8 cellular contexts compared by ENCODE assay signal in the genomic region with DNA sequence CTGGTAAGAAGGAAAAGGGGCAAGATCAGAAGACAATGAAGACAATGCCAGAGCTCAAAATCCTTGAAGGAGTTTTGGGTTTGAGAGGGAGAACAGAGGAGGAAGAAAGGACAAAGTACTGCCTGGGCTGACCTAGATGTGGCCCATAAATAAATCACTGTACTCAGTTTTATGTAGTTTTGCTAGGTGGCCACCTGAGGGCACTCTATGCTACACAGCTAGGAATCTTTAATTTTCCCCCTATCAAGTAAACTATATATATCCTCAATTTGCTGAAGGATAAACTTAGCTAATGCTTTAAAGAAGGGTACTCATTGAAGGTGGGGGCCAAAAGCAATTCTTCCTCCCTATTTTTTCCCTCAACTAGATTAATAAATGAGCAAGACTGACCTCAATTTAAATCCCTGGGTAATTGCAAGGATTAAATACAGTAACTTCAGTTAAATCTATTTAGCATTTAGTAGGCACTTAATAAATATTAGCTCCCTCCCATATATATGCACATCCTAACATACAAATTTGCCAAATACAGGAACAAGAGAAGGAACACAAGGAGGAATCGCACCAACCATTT.
A peak's percentile ranks its signal among the peaks of the same experiment; 100 is the strongest.
DNase-seq lines count a peak whose midpoint lies in the region; ATAC-seq and TF ChIP-seq lines count a peak whose summit lies in the region.

No MANE protein-coding gene starts in this region.

- TF ChIP-seq CTCF in esophagus squamous epithelium (IDR thresholded peaks at IDR 0.05), result peak; percentile 25 to 55 (median 30)
- TF ChIP-seq CTCF in nephron (IDR thresholded peaks at IDR 0.05; ENCODE audit: unreplicated experiment in 3 of 3), result peak; percentile 61 to 67 (median 62)

- no peak overlapping the region for H3K27ac ChIP-seq in esophagus squamous epithelium

- peaks cover 0 to 20% (median 6%) of the 10 kb centered on the region in 3 donors for H3K4me1 ChIP-seq in esophagus squamous epithelium

- no peak for TF ChIP-seq POLR2A in esophagus squamous epithelium (IDR thresholded peaks at IDR 0.05)

- H3K27me3 ChIP-seq in esophagus squamous epithelium, result no peaks in the 10 kb centered on the region

- H3K9me3 Mint-ChIP-seq in activated naive CD8-positive, alpha-beta T cell treated with anti-CD3 and anti-CD28 coated beads, Interleukin-2, amount 50 U/mL, for 24 hours, result no peaks in the 10 kb centered on the region
- no peaks in the 10 kb centered on the region for H3K9me3 Mint-ChIP-seq in activated naive CD8-positive, alpha-beta T cell treated with anti-CD3 and anti-CD28 coated beads for 36 hours
- H3K9me3 Mint-ChIP-seq in nephron, result no peaks in the 10 kb centered on the region

- no peaks in the 10 kb centered on the region for H3K36me3 ChIP-seq in esophagus squamous epithelium

- H3K27me3 Mint-ChIP-seq in activated naive CD8-positive, alpha-beta T cell treated with anti-CD3 and anti-CD28 coated beads, Interleukin-2, amount 50 U/mL, for 24 hours, result no peaks in the 10 kb centered on the region
- H3K27me3 Mint-ChIP-seq in activated naive CD8-positive, alpha-beta T cell treated with anti-CD3 and anti-CD28 coated beads for 36 hours, result peaks cover 6% of the 10 kb centered on the region
- no peaks in the 10 kb centered on the region for H3K27me3 Mint-ChIP-seq in nephron (ENCODE audit: low read depth)

- no peak overlapping the region for H3K4me3 Mint-ChIP-seq in activated naive CD8-positive, alpha-beta T cell treated with anti-CD3 and anti-CD28 coated beads, Interleukin-2, amount 50 U/mL, for 24 hours
- no peak overlapping the region for H3K4me3 Mint-ChIP-seq in activated naive CD8-positive, alpha-beta T cell treated with anti-CD3 and anti-CD28 coated beads for 36 hours
- peak overlapping the region in 1 of 3 experiments; percentile 44 for H3K4me3 Mint-ChIP-seq in nephron

- no peak overlapping the region for H3K27ac Mint-ChIP-seq in activated naive CD8-positive, alpha-beta T cell treated with anti-CD3 and anti-CD28 coated beads, Interleukin-2, amount 50 U/mL, for 24 hours
- H3K27ac Mint-ChIP-seq in activated naive CD8-positive, alpha-beta T cell treated with anti-CD3 and anti-CD28 coated beads for 36 hours, result no peak overlapping the region
- H3K27ac Mint-ChIP-seq in nephron, result peak overlapping the region; percentile 51 to 60 (median 59)

- peaks cover 12% of the 10 kb centered on the region for H3K4me1 Mint-ChIP-seq in activated naive CD8-positive, alpha-beta T cell treated with anti-CD3 and anti-CD28 coated beads, Interleukin-2, amount 50 U/mL, for 24 hours
- H3K4me1 Mint-ChIP-seq in activated naive CD8-positive, alpha-beta T cell treated with anti-CD3 and anti-CD28 coated beads for 36 hours, result peaks cover 4% of the 10 kb centered on the region
- peaks cover 14% of the 10 kb centered on the region for H3K4me1 Mint-ChIP-seq in nephron

- intact Hi-C loops in esophagus squamous epithelium (cut with DNase I), result no loop called here

- peak overlapping the region in 2 of 4 donors; percentile 15 to 45 for H3K4me3 ChIP-seq in esophagus squamous epithelium

- peak; percentile 3 for DNase-seq in activated naive CD8-positive, alpha-beta T cell treated with anti-CD3 and anti-CD28 coated beads, Interleukin-2, amount 50 U/mL, for 24 hours
- DNase-seq in activated naive CD8-positive, alpha-beta T cell treated with anti-CD3 and anti-CD28 coated beads for 36 hours, result no peak
- DNase-seq in HT-29 (ENCODE audit: low spot score), result peak; percentile 45
- DNase-seq in RPMI7951 (ENCODE audit: low read depth), result peak; percentile 27
- DNase-seq in esophagus squamous epithelium (lab: John Stamatoyannopoulos, UW), result no peak
- DNase-seq in activated T-cell treated with anti-CD3 and anti-CD28 coated beads, Interleukin-2, amount 50 U/mL, for 1 hour, result no peak

- no peaks in the 10 kb centered on the region for H3K9me3 ChIP-seq in esophagus squamous epithelium

- WGBS in esophagus squamous epithelium, 2 donors, result 24 to 61% methylated on average over 1 of the region's 1 CpG

- no peak for ATAC-seq in activated naive CD8-positive, alpha-beta T cell treated with anti-CD3 and anti-CD28 coated beads, Interleukin-2, amount 50 U/mL, for 24 hours
- ATAC-seq in GM21528 (IDR thresholded peaks at IDR 0.05; ENCODE audit: low FRiP score, unreplicated experiment), result peak; percentile 64

- H3K36me3 Mint-ChIP-seq in activated naive CD8-positive, alpha-beta T cell treated with anti-CD3 and anti-CD28 coated beads, Interleukin-2, amount 50 U/mL, for 24 hours (ENCODE audit: low read depth), result no peaks in the 10 kb centered on the region
- no peaks in the 10 kb centered on the region for H3K36me3 Mint-ChIP-seq in activated naive CD8-positive, alpha-beta T cell treated with anti-CD3 and anti-CD28 coated beads for 36 hours
- no peaks in the 10 kb centered on the region for H3K36me3 Mint-ChIP-seq in nephron (ENCODE audit: low read depth)

Comparison
In these comparisons a context has a peak if more than half of its experiments do, and no peak if none do; other contexts are left out.
1. DNase-seq: peak in activated naive CD8-positive, alpha-beta T cell treated with anti-CD3 and anti-CD28 coated beads, Interleukin-2, amount 50 U/mL, for 24 hours (single experiment), HT-29 (single experiment) and RPMI7951 (single experiment); none in activated naive CD8-positive, alpha-beta T cell treated with anti-CD3 and anti-CD28 coated beads for 36 hours (single experiment), esophagus squamous epithelium (single experiment) and activated T-cell treated with anti-CD3 and anti-CD28 coated beads, Interleukin-2, amount 50 U/mL, for 1 hour (single experiment).
2. H3K27ac Mint-ChIP-seq: peak in nephron (3 of 3); none in activated naive CD8-positive, alpha-beta T cell treated with anti-CD3 and anti-CD28 coated beads, Interleukin-2, amount 50 U/mL, for 24 hours (single experiment) and activated naive CD8-positive, alpha-beta T cell treated with anti-CD3 and anti-CD28 coated beads for 36 hours (single experiment).